Comparison of ENCODE assay signal across 20 cellular contexts in the genomic region with DNA sequence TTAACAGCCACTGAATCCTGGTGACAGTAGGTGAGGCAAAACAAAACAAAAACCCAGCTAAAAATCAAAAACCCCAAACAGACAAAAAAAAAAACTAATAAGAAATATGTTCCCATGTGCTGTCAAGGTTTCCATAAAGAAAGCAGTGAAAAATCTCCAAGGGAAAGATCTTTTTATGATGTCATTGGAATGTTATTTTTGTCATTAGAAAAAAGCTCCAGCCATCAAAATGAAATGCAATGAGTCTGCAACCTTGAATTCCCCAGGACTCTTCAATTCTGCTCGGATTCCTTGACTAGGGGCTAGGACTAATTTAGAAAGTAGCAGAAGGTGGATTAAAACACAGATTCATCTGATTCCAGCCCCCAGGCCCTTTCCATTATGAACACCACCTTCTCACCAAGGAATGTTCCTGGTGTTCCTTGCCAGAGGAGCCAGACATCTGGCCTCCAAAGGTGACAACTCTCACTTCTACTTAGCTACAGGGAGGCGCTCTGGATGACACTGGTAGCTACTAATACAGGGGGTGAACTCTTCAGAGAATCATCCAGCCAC. TPM values are rescaled to one million over a fixed set of nuclear protein-coding genes. Genes with fewer than 3 reads are reported as not detected.
DNase-seq lines count a peak whose midpoint lies in the region; ATAC-seq and TF ChIP-seq lines count a peak whose summit lies in the region.
"Had no signal": no experiment of that assay in that cellular context is flagged by ENCODE, and none has a peak within 500 bp of the region (broad histone marks: within the 10 kb centered on the region; RNA-seq: fewer than 3 reads in every experiment).

No MANE protein-coding gene starts in this region.

- peak overlapping the region; percentile 81 for H2AFZ ChIP-seq in SK-N-SH (ENCODE audit: low read depth)
- H2AFZ ChIP-seq: GM23338 had no signal

- peaks cover 2% of the 10 kb centered on the region for H3K27me3 Mint-ChIP-seq in activated CD4-positive, alpha-beta memory T cell treated with anti-CD3 and anti-CD28 coated beads for 36 hours
- peaks cover 35% of the 10 kb centered on the region for H3K27me3 Mint-ChIP-seq in activated CD4-positive, alpha-beta memory T cell treated with anti-CD3 and anti-CD28 coated beads, Interleukin-2, amount 10 ng/mL, durations not matched to agents 7 days and 5 days
- no peaks in the 10 kb centered on the region for H3K27me3 Mint-ChIP-seq in stimulated activated naive CD8-positive, alpha-beta T cell treated with anti-CD3 and anti-CD28 coated beads, Interleukin-15, Interleukin-2, amounts not matched to agents 100 ng/mL and 50 ng/mL, for 24 hours
- H3K27me3 Mint-ChIP-seq: activated naive CD8-positive, alpha-beta T cell treated with anti-CD3 and anti-CD28 coated beads, Interleukin-2, amount 10 ng/mL, durations not matched to agents 7 days and 5 days had no signal

- peak overlapping the region; percentile 31; the same call in 1 of the 2 replicates for H3K9ac ChIP-seq in SK-N-SH

- H3K36me3 Mint-ChIP-seq in activated CD4-positive, alpha-beta memory T cell treated with anti-CD3 and anti-CD28 coated beads for 36 hours = no peaks in the 10 kb centered on the region
- H3K36me3 Mint-ChIP-seq in activated CD4-positive, alpha-beta memory T cell treated with anti-CD3 and anti-CD28 coated beads, Interleukin-2, amount 10 ng/mL, durations not matched to agents 7 days and 5 days (ENCODE audit: low read depth) = peaks cover 3% of the 10 kb centered on the region
- no peaks in the 10 kb centered on the region for H3K36me3 Mint-ChIP-seq in stimulated activated naive CD8-positive, alpha-beta T cell treated with anti-CD3 and anti-CD28 coated beads, Interleukin-15, Interleukin-2, amounts not matched to agents 100 ng/mL and 50 ng/mL, for 24 hours (ENCODE audit: low read depth)

- no peaks in the 10 kb centered on the region for H3K27me3 ChIP-seq in SK-N-SH (ENCODE audit: insufficient read depth)
- H3K27me3 ChIP-seq: colonic mucosa, upper lobe of left lung had no signal

- no peaks in the 10 kb centered on the region for H3K9me3 ChIP-seq in SK-N-SH
- H3K9me3 ChIP-seq: A549, colonic mucosa, upper lobe of left lung had no signal

- H3K4me3 ChIP-seq in SK-N-SH (ENCODE audit: low read depth in 2 of 2, low read length in 1 of 2) (no peak overlapping the region), fibroblast of pulmonary artery (replicated peaks; ENCODE audit: low read depth, low read length) (no peak overlapping the region)
- H3K4me3 ChIP-seq: A549, colonic mucosa, GM23338, K562, upper lobe of left lung had no signal

- peak overlapping the region; percentile 48 for H3K27ac Mint-ChIP-seq in activated CD4-positive, alpha-beta memory T cell treated with anti-CD3 and anti-CD28 coated beads for 36 hours
- no peak overlapping the region for H3K27ac Mint-ChIP-seq in activated CD4-positive, alpha-beta memory T cell treated with anti-CD3 and anti-CD28 coated beads, Interleukin-2, amount 10 ng/mL, durations not matched to agents 7 days and 5 days
- peak overlapping the region; percentile 47 for H3K27ac Mint-ChIP-seq in stimulated activated naive CD8-positive, alpha-beta T cell treated with anti-CD3 and anti-CD28 coated beads, Interleukin-15, Interleukin-2, amounts not matched to agents 100 ng/mL and 50 ng/mL, for 24 hours
- H3K27ac Mint-ChIP-seq: GM23338, naive B cell had no signal

- H3K4me1 ChIP-seq in SK-N-SH (ENCODE audit: control insufficient read depth in 1 of 2, insufficient read depth in 2 of 2, low read depth in 1 of 2, low read length in 1 of 2) = peaks cover 0 to 38% of the 10 kb centered on the region in 2 experiments; a peak in 2 of 4 replicates
- H3K4me1 ChIP-seq: colonic mucosa had no signal

- no peaks in the 10 kb centered on the region for H3K9me3 Mint-ChIP-seq in activated CD4-positive, alpha-beta memory T cell treated with anti-CD3 and anti-CD28 coated beads for 36 hours
- peaks cover 3% of the 10 kb centered on the region for H3K9me3 Mint-ChIP-seq in activated CD4-positive, alpha-beta memory T cell treated with anti-CD3 and anti-CD28 coated beads, Interleukin-2, amount 10 ng/mL, durations not matched to agents 7 days and 5 days
- H3K9me3 Mint-ChIP-seq in stimulated activated naive CD8-positive, alpha-beta T cell treated with anti-CD3 and anti-CD28 coated beads, Interleukin-15, Interleukin-2, amounts not matched to agents 100 ng/mL and 50 ng/mL, for 24 hours = no peaks in the 10 kb centered on the region
- H3K9me3 Mint-ChIP-seq: GM23338 had no signal

- no peak for TF ChIP-seq CTCF in SK-N-SH (IDR thresholded peaks at IDR 0.05)
- no peak for TF ChIP-seq CTCF in fibroblast of pulmonary artery (IDR thresholded peaks at IDR 0.05; ENCODE audit: low read length, missing control alignments)

- no peaks in the 10 kb centered on the region for H3K36me3 ChIP-seq in SK-N-SH (replicated peaks in 1 of 2; ENCODE audit: control insufficient read depth in 1 of 2, insufficient read depth in 2 of 2, low read length in 1 of 2)
- H3K36me3 ChIP-seq: colonic mucosa, upper lobe of left lung had no signal

- H3K79me2 ChIP-seq in SK-N-SH (ENCODE audit: insufficient read depth) = no peaks in the 10 kb centered on the region

- TF ChIP-seq RAD21 in SK-N-SH (IDR thresholded peaks at IDR 0.05; ENCODE audit: low read length) = no peak

- H3K9me2 ChIP-seq in SK-N-SH = no peaks in the 10 kb centered on the region

- no peak overlapping the region for H3K4me3 Mint-ChIP-seq in activated CD4-positive, alpha-beta memory T cell treated with anti-CD3 and anti-CD28 coated beads for 36 hours
- no peak overlapping the region for H3K4me3 Mint-ChIP-seq in activated CD4-positive, alpha-beta memory T cell treated with anti-CD3 and anti-CD28 coated beads, Interleukin-2, amount 10 ng/mL, durations not matched to agents 7 days and 5 days
- no peak overlapping the region for H3K4me3 Mint-ChIP-seq in stimulated activated naive CD8-positive, alpha-beta T cell treated with anti-CD3 and anti-CD28 coated beads, Interleukin-15, Interleukin-2, amounts not matched to agents 100 ng/mL and 50 ng/mL, for 24 hours
- H3K4me3 Mint-ChIP-seq: activated CD8-positive, alpha-beta memory T cell treated with anti-CD3 and anti-CD28 coated beads, Interleukin-2, amount 10 ng/mL, durations not matched to agents 7 days and 5 days; activated naive CD8-positive, alpha-beta T cell treated with anti-CD3 and anti-CD28 coated beads, Interleukin-2, amount 10 ng/mL, durations not matched to agents 7 days and 5 days; GM23338; naive B cell had no signal

- POLR2A ChIA-PET in activated CD4-positive, alpha-beta memory T cell treated with anti-CD3 and anti-CD28 coated beads for 36 hours (lab: Charles Lee) = interaction anchor here (1.0 to 2.4 kb wide), 2 partner anchors 8 to 15 kb away, joined by 3 to 35 read pairs; no protein-coding TSS in a partner anchor
- POLR2A ChIA-PET in activated CD4-positive, alpha-beta memory T cell treated with anti-CD3 and anti-CD28 coated beads, Interleukin-2, amount 10 ng/mL, durations not matched to agents 7 days and 5 days (lab: Charles Lee) = interaction anchor here (1.0 to 2.9 kb wide), 2 partner anchors 11 to 15 kb away, joined by 3 to 24 read pairs; no protein-coding TSS in a partner anchor
- POLR2A ChIA-PET in SK-N-SH (lab: Yijun Ruan, JAX) = no interaction called here

- 41% methylated on average over 1 of the region's 2 CpGs for WGBS in SK-N-SH (ENCODE audit: low lambda C conversion rate)

- intact Hi-C loops in activated CD4-positive, alpha-beta memory T cell treated with anti-CD3 and anti-CD28 coated beads for 36 hours (cut with micrococcal nuclease) = loop anchor here (10.0 kb wide), 1 partner anchor 1136 kb away; the partner anchor contains the start of gene SRSF5

- H3F3A ChIP-seq in SK-N-SH (replicated peaks; ENCODE audit: insufficient read depth) = peaks cover 19% of the 10 kb centered on the region

- CTCF ChIA-PET in activated CD4-positive, alpha-beta memory T cell treated with anti-CD3 and anti-CD28 coated beads for 36 hours (lab: Charles Lee) = interaction anchor here (0.8 to 9.4 kb wide), 6 partner anchors 14 to 83 kb away, joined by 3 to 199 read pairs (median 8); no protein-coding TSS in a partner anchor
- CTCF ChIA-PET in activated CD4-positive, alpha-beta memory T cell treated with anti-CD3 and anti-CD28 coated beads, Interleukin-2, amount 10 ng/mL, durations not matched to agents 7 days and 5 days (lab: Charles Lee) = interaction anchor here (0.7 to 8.2 kb wide), 4 partner anchors 12 to 83 kb away, joined by 4 to 166 read pairs (median 6); no protein-coding TSS in a partner anchor
- CTCF ChIA-PET in SK-N-SH (lab: Yijun Ruan, JAX) = interaction anchor here (1.5 to 2.3 kb wide), 2 partner anchors 71 to 84 kb away, joined by 3 to 8 read pairs; no protein-coding TSS in a partner anchor

- H3K4me1 Mint-ChIP-seq in activated CD4-positive, alpha-beta memory T cell treated with anti-CD3 and anti-CD28 coated beads for 36 hours (ENCODE audit: low read depth) = peaks cover 53% of the 10 kb centered on the region
- H3K4me1 Mint-ChIP-seq in activated CD4-positive, alpha-beta memory T cell treated with anti-CD3 and anti-CD28 coated beads, Interleukin-2, amount 10 ng/mL, durations not matched to agents 7 days and 5 days = peaks cover 43% of the 10 kb centered on the region
- peaks cover 64% of the 10 kb centered on the region for H3K4me1 Mint-ChIP-seq in stimulated activated naive CD8-positive, alpha-beta T cell treated with anti-CD3 and anti-CD28 coated beads, Interleukin-15, Interleukin-2, amounts not matched to agents 100 ng/mL and 50 ng/mL, for 24 hours (ENCODE audit: low read depth)
- H3K4me1 Mint-ChIP-seq: naive B cell had no signal

- DNase-seq in activated CD4-positive, alpha-beta memory T cell treated with anti-CD3 and anti-CD28 coated beads for 36 hours = no peak
- DNase-seq in activated CD4-positive, alpha-beta memory T cell treated with anti-CD3 and anti-CD28 coated beads, Interleukin-2, amount 10 ng/mL, durations not matched to agents 7 days and 5 days = no peak
- DNase-seq in SK-N-SH (no peak), fibroblast of pulmonary artery (ENCODE audit: low read depth) (peak; percentile 60), COLO829 (ENCODE audit: low spot score) (no peak), NCI-H2196 treated with DMSO at 0.1 percent for 48 hours (lab: John Stamatoyannopoulos, UW; ENCODE audit: unreplicated experiment) (no peak)
- DNase-seq: activated CD8-positive, alpha-beta memory T cell treated with anti-CD3 and anti-CD28 coated beads, Interleukin-2, amount 10 ng/mL, durations not matched to agents 7 days and 5 days; activated naive CD8-positive, alpha-beta T cell treated with anti-CD3 and anti-CD28 coated beads, Interleukin-2, amount 10 ng/mL, durations not matched to agents 7 days and 5 days; colonic mucosa; COR-L47; hippocampal formation; left colon; naive B cell; NCI-H446 treated with DMSO at 0.1 percent for 48 hours; upper lobe of left lung had no signal

- H3K4me2 ChIP-seq in SK-N-SH = peak overlapping the region; percentile 64
- H3K4me2 ChIP-seq: A549, GM23338 had no signal

- H3K27ac ChIP-seq in SK-N-SH (ENCODE audit: low read depth in 2 of 2, low read length in 1 of 2) = peak overlapping the region in 1 of 2 experiments; percentile 86; a peak in 2 of 4 replicates
- H3K27ac ChIP-seq: A549, colonic mucosa, upper lobe of left lung had no signal

- no peaks in the 10 kb centered on the region for H4K20me1 ChIP-seq in SK-N-SH (ENCODE audit: insufficient read depth)

- ATAC-seq in GM21381 (IDR thresholded peaks at IDR 0.05; ENCODE audit: unreplicated experiment) = no peak
- ATAC-seq: A549, GM23338, K562, left colon had no signal

- TF ChIP-seq EP300 in SK-N-SH (IDR thresholded peaks at IDR 0.05; ENCODE audit: borderline replicate concordance in 1 of 2, low read depth in 1 of 2, low read length in 1 of 2) = no peak

RNA-seq across cellular contexts. Expression of gene PCNX1, which starts 6.0 kb away (rescaled TPM):
- 10 to 100 TPM; 39.2 to 44.4 TPM for total RNA-seq in activated CD4-positive, alpha-beta memory T cell treated with anti-CD3 and anti-CD28 coated beads for 36 hours
- total RNA-seq in activated CD4-positive, alpha-beta memory T cell treated with anti-CD3 and anti-CD28 coated beads, Interleukin-2, amount 10 ng/mL, durations not matched to agents 7 days and 5 days = 10 to 100 TPM; 56.9 to 60.4 TPM
- polyA plus RNA-seq in SK-N-SH (2012; rRNA removed) = 9.4 and 13.6 TPM in 2 replicates
- 9.1 and 10.1 TPM in 2 replicates for polyA plus RNA-seq in SK-N-SH (2012; cell fraction: cytosol; rRNA removed)
- polyA plus RNA-seq in SK-N-SH (2012; cell fraction: nucleus; rRNA removed) = 21.1 and 30.6 TPM in 2 replicates
